11 cellular contexts compared by ENCODE assay signal in genomic region chrX:85544609-85545008, GRCh38.
DNase-seq lines count a peak whose midpoint lies in the region; ATAC-seq, FAIRE-seq and TF ChIP-seq lines count a peak whose summit lies in the region.
"Had no signal": no experiment of that assay in that cellular context is flagged by ENCODE, and none has a peak within 500 bp of the region (broad histone marks: within the 10 kb centered on the region; RNA-seq: fewer than 3 reads in every experiment).

No MANE protein-coding gene starts in this region.

- TF ChIP-seq POLR2A in NB4 (IDR thresholded peaks at IDR 0.05; ENCODE audit: extremely low read depth, insufficient read length) = no peak

- no peak overlapping the region for H3K9ac ChIP-seq in endodermal cell (ENCODE audit: extremely low read depth, low read length, poor library complexity, severe bottlenecking)

- no peaks in the 10 kb centered on the region for H3K4me1 Mint-ChIP-seq in endodermal cell
- H3K4me1 Mint-ChIP-seq: memory B cell had no signal

- peak; percentile 0 for DNase-seq in NB4 (ENCODE audit: low read depth)
- no peak for DNase-seq in endodermal cell
- DNase-seq in osteoblast (ENCODE audit: insufficient read length, low spot score, missing footprints) = no peak
- DNase-seq in NCI-H187 (lab: John Stamatoyannopoulos, UW) = no peak
- DNase-seq: NCI-H2107 had no signal

- no CpG with 5 or more reads among the region's 4 CpGs for WGBS in endodermal cell (ENCODE audit: insufficient coverage in 1 of 2, insufficient read length in 1 of 2), 2 experiments

- no peaks in the 10 kb centered on the region for H3K79me2 ChIP-seq in osteoblast (ENCODE audit: insufficient read depth, low read length)

- H3K9me3 Mint-ChIP-seq in endodermal cell = peaks cover 15% of the 10 kb centered on the region
- H3K9me3 Mint-ChIP-seq: memory B cell; T-helper 1 cell treated with Interleukin-12 subunit alpha and Interleukin-12 subunit beta and Interleukin-4 antibody, amounts not matched to agents 30 μg/mL and 1 μg/mL, for 36 hours had no signal

- no peaks in the 10 kb centered on the region for H3K36me3 Mint-ChIP-seq in endodermal cell (ENCODE audit: low read depth)
- H3K36me3 Mint-ChIP-seq: memory B cell had no signal

- peak; percentile 95 for FAIRE-seq in G401.6 (lab: Jason Lieb, UNC)

- H3K27ac Mint-ChIP-seq in endodermal cell = no peak overlapping the region
- H3K27ac Mint-ChIP-seq: memory B cell; T-helper 1 cell treated with Interleukin-12 subunit alpha and Interleukin-12 subunit beta and Interleukin-4 antibody, amounts not matched to agents 30 μg/mL and 1 μg/mL, for 36 hours had no signal

- no peak overlapping the region for H2AFZ ChIP-seq in osteoblast (ENCODE audit: low read length)

- no peak for TF ChIP-seq CTCF in NB4 (IDR thresholded peaks at IDR 0.05; ENCODE audit: low read depth, low read length)
- peak; percentile 78 for TF ChIP-seq CTCF in endodermal cell (conservative IDR thresholded peaks at IDR 0.05)
- peak; percentile 46 for TF ChIP-seq CTCF in osteoblast (IDR thresholded peaks at IDR 0.05; ENCODE audit: extremely low read depth, low read depth, low read length)

- ATAC-seq in HG03520 (IDR thresholded peaks at IDR 0.05; ENCODE audit: unreplicated experiment) (no peak), GM21723 (IDR thresholded peaks at IDR 0.05; ENCODE audit: unreplicated experiment) (no peak)

- H4K20me1 ChIP-seq in osteoblast (ENCODE audit: insufficient read depth, low read length) = no peaks in the 10 kb centered on the region

- H3K27me3 ChIP-seq in endodermal cell (ENCODE audit: control insufficient read depth, insufficient read depth, low read length, poor library complexity, severe bottlenecking) (no peaks in the 10 kb centered on the region), osteoblast (ENCODE audit: insufficient read depth, low read length) (no peaks in the 10 kb centered on the region)

- no peak overlapping the region for H3K4me3 ChIP-seq in NB4 (ENCODE audit: low read depth, low read length)
- H3K4me3 ChIP-seq in endodermal cell (ENCODE audit: low read length) = no peak overlapping the region
- H3K4me3 ChIP-seq in osteoblast (ENCODE audit: insufficient read depth, low read length) = no peak overlapping the region

- H3K4me3 Mint-ChIP-seq in endodermal cell = no peak overlapping the region
- H3K4me3 Mint-ChIP-seq: memory B cell; T-helper 1 cell treated with Interleukin-12 subunit alpha and Interleukin-12 subunit beta and Interleukin-4 antibody, amounts not matched to agents 30 μg/mL and 1 μg/mL, for 36 hours had no signal

- H3K27ac ChIP-seq in endodermal cell (ENCODE audit: low read depth, low read length) (no peak overlapping the region), osteoblast (ENCODE audit: low read depth, low read length) (no peak overlapping the region)
- H3K27ac ChIP-seq: epithelial cell of prostate had no signal

- H3K9me3 ChIP-seq in endodermal cell (ENCODE audit: control insufficient read depth, low read length) = no peaks in the 10 kb centered on the region
- no peaks in the 10 kb centered on the region for H3K9me3 ChIP-seq in osteoblast (ENCODE audit: low read depth, low read length)

- no peaks in the 10 kb centered on the region for H3K27me3 Mint-ChIP-seq in endodermal cell (ENCODE audit: insufficient read depth)
- H3K27me3 Mint-ChIP-seq: memory B cell had no signal

- H3K4me2 ChIP-seq in osteoblast (ENCODE audit: insufficient read depth, low read length) = peak overlapping the region; percentile 38

- H3K4me1 ChIP-seq in endodermal cell (ENCODE audit: control insufficient read depth, insufficient read depth, low read length) = no peaks in the 10 kb centered on the region
- H3K4me1 ChIP-seq in osteoblast (ENCODE audit: insufficient read depth, low read length) = no peaks in the 10 kb centered on the region

- H3K36me3 ChIP-seq in endodermal cell (ENCODE audit: control insufficient read depth, insufficient read depth, low read length) = no peaks in the 10 kb centered on the region
- no peaks in the 10 kb centered on the region for H3K36me3 ChIP-seq in osteoblast (ENCODE audit: insufficient read depth, low read length)
